ENCODE assay signal across 1 cellular context in genomic region chr1:26695417-26696190, GRCh38.
TF ChIP-seq lines count a peak whose summit lies in the region.

ARID1A (plus strand) TSS chr1:26696015; CDS start chr1:26696404, 389 bp downstream.

TF ChIP-seq in K562, 482 proteins besides CTCF, POLR2A, EP300 and RAD21 (continued from another document and continues in another):
- TF ChIP-seq CTCFL (IDR thresholded peaks at IDR 0.05; ENCODE audit: borderline replicate concordance, insufficient read depth, low read depth, low read length, poor library complexity, severe bottlenecking) (peak; percentile 24), ZNF212 (CRISPR knock-in tag; IDR thresholded peaks at IDR 0.05) (peak; percentile 89; the same call in 1 of the 2 replicates), ZBED1 (IDR thresholded peaks at IDR 0.05) (peak; percentile 55; the same call in 1 of the 2 replicates), ZNF639 (CRISPR knock-in tag; conservative IDR thresholded peaks at IDR 0.05 in 1 of 2, IDR thresholded peaks at IDR 0.05 in 1 of 2) (peak in 1 of 2 experiments; percentile 90; a peak in 2 of 4 replicates), ZNF609 (CRISPR knock-in tag; IDR thresholded peaks at IDR 0.05; ENCODE audit: borderline replicate concordance) (peak; percentile 98), ZNF699 (CRISPR knock-in tag; IDR thresholded peaks at IDR 0.05; ENCODE audit: insufficient replicate concordance) (no peak), NEUROD1 (IDR thresholded peaks at IDR 0.05; ENCODE audit: borderline replicate concordance, low read depth, low read length, partially characterized antibody) (peak; percentile 100), KDM1A (IDR thresholded peaks at IDR 0.05) (peak in 1 of 2 experiments; percentile 97; a peak in 2 of 4 replicates), ZNF124 (CRISPR knock-in tag; IDR thresholded peaks at IDR 0.05) (no peak), NR2C1 (IDR thresholded peaks at IDR 0.05) (no peak), NR2C1 (tag; IDR thresholded peaks at IDR 0.05) (peak; percentile 64), PRPF4 (IDR thresholded peaks at IDR 0.05; ENCODE audit: insufficient read depth, low read depth, low read length, poor library complexity, severe bottlenecking) (peak; percentile 85), ARID3B (CRISPR knock-in tag; IDR thresholded peaks at IDR 0.05; ENCODE audit: borderline replicate concordance) (0 out of 2 replicates have a peak, but pooled peaks have one; percentile 77), ELF2 (CRISPR knock-in tag; IDR thresholded peaks at IDR 0.05) (peak; percentile 61), ZNF707 (CRISPR knock-in tag; conservative IDR thresholded peaks at IDR 0.05) (peak; percentile 35; the same call in 1 of the 2 replicates), SMC3 (conservative IDR thresholded peaks at IDR 0.05; ENCODE audit: insufficient read depth, low read depth, low read length) (peak; percentile 52; the same call in 1 of the 2 replicates), BRD4 (IDR thresholded peaks at IDR 0.05) (peak; percentile 95; the same call in 1 of the 2 replicates), ADNP (tag; IDR thresholded peaks at IDR 0.05) (no peak), PRMT5 (CRISPR knock-in tag; IDR thresholded peaks at IDR 0.05) (peak; percentile 73; the same call in 1 of the 2 replicates), ZNF408 (CRISPR knock-in tag; IDR thresholded peaks at IDR 0.05; ENCODE audit: low read depth) (no peak), PURB (CRISPR knock-in tag; IDR thresholded peaks at IDR 0.05; ENCODE audit: low read depth) (no peak), ARID2 (IDR thresholded peaks at IDR 0.05) (no peak), KLF1 (tag; IDR thresholded peaks at IDR 0.05) (peak; percentile 16; the same call in 1 of the 2 replicates), CBFA2T2 (conservative IDR thresholded peaks at IDR 0.05) (no peak), POLR3G (IDR thresholded peaks at IDR 0.05; ENCODE audit: extremely low read depth, insufficient read length, insufficient replicate concordance) (no peak), ATF2 (CRISPR knock-in tag; IDR thresholded peaks at IDR 0.05) (no peak; the same call in 1 of the 2 replicates), BRF2 (IDR thresholded peaks at IDR 0.05; ENCODE audit: borderline replicate concordance, insufficient read depth, insufficient read length) (no peak), MCM2 (IDR thresholded peaks at IDR 0.05; ENCODE audit: low read depth) (no peak), TSC22D4 (tag; IDR thresholded peaks at IDR 0.05) (no peak), RBM15 (IDR thresholded peaks at IDR 0.05; ENCODE audit: insufficient read depth, low read length) (0 out of 2 replicates have a peak, but pooled peaks have one; percentile 72), ATF6 (CRISPR knock-in tag; IDR thresholded peaks at IDR 0.05) (peak; percentile 80), FOXA3 (CRISPR knock-in tag; conservative IDR thresholded peaks at IDR 0.05 in 1 of 2, IDR thresholded peaks at IDR 0.05 in 1 of 2) (peak; percentile 20 to 66; a peak in 1 of 4 replicates), MXI1 (IDR thresholded peaks at IDR 0.05; ENCODE audit: low read depth, low read length) (peak; percentile 69), ZBTB7A (IDR thresholded peaks at IDR 0.05; ENCODE audit: borderline replicate concordance, control insufficient read depth, low read depth, low read length) (peak; percentile 69; the same call in 1 of the 2 replicates), ZBTB5 (IDR thresholded peaks at IDR 0.05) (no peak), POLR2H (tag; IDR thresholded peaks at IDR 0.05; ENCODE audit: low read depth) (peak; percentile 88), ZNF511 (CRISPR knock-in tag; IDR thresholded peaks at IDR 0.05) (peak; percentile 96), MTA3 (IDR thresholded peaks at IDR 0.05; ENCODE audit: borderline replicate concordance) (peak; percentile 96), ZBTB8A (IDR thresholded peaks at IDR 0.05; ENCODE audit: partially characterized antibody) (no peak), CREBBP (IDR thresholded peaks at IDR 0.05; ENCODE audit: low read depth, low read length) (no peak)
